In genomic region chr5:1782385-1783213, GRCh38 we compare ENCODE assay signal across 12 cellular contexts. TPM values are rescaled to one million over a fixed set of nuclear protein-coding genes. Genes with fewer than 3 reads are reported as not detected.
DNase-seq lines count a peak whose midpoint lies in the region; ATAC-seq and TF ChIP-seq lines count a peak whose summit lies in the region.
"Had no signal": no experiment of that assay in that cellular context is flagged by ENCODE, and none has a peak within 500 bp of the region (broad histone marks: within the 10 kb centered on the region; RNA-seq: fewer than 3 reads in every experiment).

No MANE protein-coding gene starts in this region.

- DNase-seq in mesothelial cell of epicardium (ENCODE audit: low spot score in 2 of 2, unreplicated experiment in 2 of 2) (peak in 1 of 2 experiments; percentile 11), LoVo (ENCODE audit: low spot score) (no peak), posterior vena cava (ENCODE audit: low spot score) (no peak)
- no peak for DNase-seq in activated CD4-positive, alpha-beta memory T cell treated with anti-CD3 and anti-CD28 coated beads for 36 hours
- DNase-seq: brain microvascular endothelial cell, COR-L47, NCI-H774 had no signal

- peaks cover 19% of the 10 kb centered on the region for H3K4me1 Mint-ChIP-seq in mesothelial cell of epicardium
- peaks cover 1% of the 10 kb centered on the region for H3K4me1 Mint-ChIP-seq in activated CD4-positive, alpha-beta memory T cell treated with anti-CD3 and anti-CD28 coated beads for 36 hours (ENCODE audit: low read depth)

- peak; percentile 11 for ATAC-seq in GM18502 (IDR thresholded peaks at IDR 0.05; ENCODE audit: poor library complexity, unreplicated experiment)
- peak; percentile 9 for ATAC-seq in GM19463 (IDR thresholded peaks at IDR 0.05; ENCODE audit: unreplicated experiment)
- peak; percentile 10 for ATAC-seq in HG03135 (IDR thresholded peaks at IDR 0.05; ENCODE audit: unreplicated experiment)
- no peak for ATAC-seq in HG03571 (IDR thresholded peaks at IDR 0.05; ENCODE audit: unreplicated experiment)

- peaks cover 7% of the 10 kb centered on the region for H3K27me3 Mint-ChIP-seq in mesothelial cell of epicardium (ENCODE audit: low read depth)
- H3K27me3 Mint-ChIP-seq in activated CD4-positive, alpha-beta memory T cell treated with anti-CD3 and anti-CD28 coated beads for 36 hours = no peaks in the 10 kb centered on the region

- POLR2A ChIA-PET in activated CD4-positive, alpha-beta memory T cell treated with anti-CD3 and anti-CD28 coated beads for 36 hours (lab: Charles Lee) = no interaction called here

- CTCF ChIA-PET in activated CD4-positive, alpha-beta memory T cell treated with anti-CD3 and anti-CD28 coated beads for 36 hours (lab: Charles Lee) = no interaction called here

- no peaks in the 10 kb centered on the region for H3K36me3 Mint-ChIP-seq in mesothelial cell of epicardium
- H3K36me3 Mint-ChIP-seq in activated CD4-positive, alpha-beta memory T cell treated with anti-CD3 and anti-CD28 coated beads for 36 hours = no peaks in the 10 kb centered on the region

- intact Hi-C loops in activated CD4-positive, alpha-beta memory T cell treated with anti-CD3 and anti-CD28 coated beads for 36 hours (cut with micrococcal nuclease) = no loop called here
- intact Hi-C loops in posterior vena cava (cut with DNase I) = no loop called here

- no peak overlapping the region for H3K4me3 Mint-ChIP-seq in mesothelial cell of epicardium
- H3K4me3 Mint-ChIP-seq in activated CD4-positive, alpha-beta memory T cell treated with anti-CD3 and anti-CD28 coated beads for 36 hours = no peak overlapping the region
- H3K4me3 Mint-ChIP-seq: T-helper 1 cell treated with Interleukin-12 subunit alpha and Interleukin-12 subunit beta and Interleukin-4 antibody, amounts not matched to agents 30 μg/mL and 1 μg/mL, for 36 hours had no signal

- no peaks in the 10 kb centered on the region for H3K9me3 Mint-ChIP-seq in mesothelial cell of epicardium
- H3K9me3 Mint-ChIP-seq in activated CD4-positive, alpha-beta memory T cell treated with anti-CD3 and anti-CD28 coated beads for 36 hours = no peaks in the 10 kb centered on the region
- H3K9me3 Mint-ChIP-seq: T-helper 1 cell treated with Interleukin-12 subunit alpha and Interleukin-12 subunit beta and Interleukin-4 antibody, amounts not matched to agents 30 μg/mL and 1 μg/mL, for 36 hours had no signal

- no peak for TF ChIP-seq CTCF in mesothelial cell of epicardium (IDR thresholded peaks at IDR 0.05; ENCODE audit: unreplicated experiment)

- peak overlapping the region; percentile 26 for H3K27ac Mint-ChIP-seq in mesothelial cell of epicardium
- H3K27ac Mint-ChIP-seq in activated CD4-positive, alpha-beta memory T cell treated with anti-CD3 and anti-CD28 coated beads for 36 hours = no peak overlapping the region
- H3K27ac Mint-ChIP-seq: T-helper 1 cell treated with Interleukin-12 subunit alpha and Interleukin-12 subunit beta and Interleukin-4 antibody, amounts not matched to agents 30 μg/mL and 1 μg/mL, for 36 hours had no signal

RNA-seq across cellular contexts. Expression of gene MRPL36, which starts 17.0 kb away (rescaled TPM):
- total RNA-seq in mesothelial cell of epicardium (38.0 to 43.8 TPM (median 41.0 TPM) in 3 replicates), posterior vena cava (10 to 100 TPM; 29.4 to 32.4 TPM)
- total RNA-seq in activated CD4-positive, alpha-beta memory T cell treated with anti-CD3 and anti-CD28 coated beads for 36 hours = 10 to 100 TPM; 60.8 to 64.7 TPM

RNA-seq across cellular contexts. Expression of gene NDUFS6, which starts 18.6 kb away (rescaled TPM):
- 26.7 to 29.7 TPM (median 28.0 TPM) in 3 replicates for total RNA-seq in mesothelial cell of epicardium
- 10 to 100 TPM; 38.9 to 39.5 TPM for total RNA-seq in activated CD4-positive, alpha-beta memory T cell treated with anti-CD3 and anti-CD28 coated beads for 36 hours
- 10 to 100 TPM; 25.4 to 25.8 TPM for total RNA-seq in posterior vena cava
